Comparison of ENCODE assay signal across 12 cellular contexts in genomic region chr1:181139631-181140051, GRCh38. TPM values are rescaled to one million over a fixed set of nuclear protein-coding genes. Genes with fewer than 3 reads are reported as not detected.
DNase-seq lines count a peak whose midpoint lies in the region; ATAC-seq, FAIRE-seq and TF ChIP-seq lines count a peak whose summit lies in the region.
"Had no signal": no experiment of that assay in that cellular context is flagged by ENCODE, and none has a peak within 500 bp of the region (broad histone marks: within the 10 kb centered on the region; RNA-seq: fewer than 3 reads in every experiment).

No MANE protein-coding gene starts in this region.

- no peaks in the 10 kb centered on the region for H3K27me3 ChIP-seq in keratinocyte (ENCODE audit: control insufficient read depth, extremely low read depth, insufficient read depth, low read length)

- H2AFZ ChIP-seq in keratinocyte (ENCODE audit: control insufficient read depth, low read length): no peak overlapping the region

- no peaks in the 10 kb centered on the region for H4K20me1 ChIP-seq in keratinocyte (ENCODE audit: control insufficient read depth, extremely low read depth, insufficient read depth, low read length)

- no peaks in the 10 kb centered on the region for H3K36me3 ChIP-seq in keratinocyte (ENCODE audit: control insufficient read depth in 2 of 2, extremely low read depth in 1 of 2, insufficient read depth in 2 of 2, low read length in 2 of 2)

- DNase-seq in COLO829 (ENCODE audit: low spot score): peak; percentile 51
- DNase-seq in HCEC 1CT: peak; percentile 81
- DNase-seq in amniotic epithelial cell (ENCODE audit: low read depth): peak; percentile 46
- no peak for DNase-seq in keratinocyte (ENCODE audit: low read depth, low spot score)
- no peak for DNase-seq in NOMO-1 treated with DMSO at 0.1 percent for 48 hours (lab: John Stamatoyannopoulos, UW; ENCODE audit: unreplicated experiment)
- no peak for DNase-seq in NCI-H1436 (lab: John Stamatoyannopoulos, UW)
- DNase-seq: activated CD4-positive, CD25-positive, alpha-beta regulatory T cell; activated gamma-delta T cell treated with Interleukin-2 at 50 U/mL for 16 hours; KBM-7; NCI-H226 had no signal

- no peak overlapping the region for H3K4me3 ChIP-seq in keratinocyte (ENCODE audit: control insufficient read depth in 2 of 3, extremely low read depth in 1 of 3, insufficient read depth in 2 of 3, low read depth in 1 of 3, low read length in 3 of 3)
- H3K4me3 ChIP-seq: skin epidermis had no signal

- ATAC-seq in HG03139 (IDR thresholded peaks at IDR 0.05; ENCODE audit: unreplicated experiment): no peak

- no peaks in the 10 kb centered on the region for H3K9me1 ChIP-seq in keratinocyte (ENCODE audit: control insufficient read depth, extremely low read depth, insufficient read depth, low read length)

- no peaks in the 10 kb centered on the region for H3K79me2 ChIP-seq in keratinocyte (ENCODE audit: control insufficient read depth, insufficient read depth, low read length)

- peak overlapping the region; percentile 30 for H3K4me2 ChIP-seq in keratinocyte (ENCODE audit: control insufficient read depth, extremely low read depth, insufficient read depth, low read depth, low read length)

- dilution Hi-C loops in keratinocyte (cut with MboI; ENCODE audit: extremely low pct_ligation_motif_present, low sequenced_read_pairs): no loop called here

- H3K9me3 ChIP-seq in keratinocyte (ENCODE audit: control insufficient read depth, low read depth, low read length): no peaks in the 10 kb centered on the region

- no peak for FAIRE-seq in keratinocyte (lab: Jason Lieb, UNC)

- H3K9ac ChIP-seq in keratinocyte (ENCODE audit: control insufficient read depth, extremely low read depth, insufficient read depth, low read length): no peak overlapping the region

- H3K4me1 ChIP-seq in keratinocyte (ENCODE audit: control insufficient read depth, extremely low read depth, insufficient read depth, low read length): peaks cover 63% of the 10 kb centered on the region

- H3K27ac ChIP-seq in keratinocyte (ENCODE audit: control insufficient read depth, insufficient read depth, low read length): peak overlapping the region; percentile 58

- TF ChIP-seq CTCF in keratinocyte (optimal IDR thresholded peaks at IDR 0.05 in 1 of 3, IDR thresholded peaks at IDR 0.05 in 1 of 3, conservative IDR thresholded peaks at IDR 0.05 in 1 of 3; ENCODE audit: extremely low read depth in 1 of 3, insufficient read depth in 2 of 3, low read length in 3 of 3): no peak

RNA-seq across cellular contexts. Expression of gene IER5, which starts 51.1 kb away (rescaled TPM):
- polyA plus RNA-seq in keratinocyte: 18.1 to 22.5 TPM (median 20.0 TPM) in 3 replicates
- 27.9 TPM for polyA plus RNA-seq in keratinocyte (2011; ENCODE audit: low read depth)
- 8.6 and 9.8 TPM in 2 replicates for polyA plus RNA-seq in keratinocyte (2011; cell fraction: cytosol; rRNA removed)
- 32.8 and 33.5 TPM in 2 replicates for polyA plus RNA-seq in keratinocyte (2011; cell fraction: nucleus; rRNA removed)
- polyA plus RNA-seq in keratinocyte (2012; ENCODE audit: low replicate concordance): 23.4 and 50.4 TPM in 2 replicates
- 11.6 to 12.8 TPM (median 12.6 TPM) in 3 replicates for polyA minus RNA-seq in keratinocyte
- 27.2 TPM for polyA minus RNA-seq in keratinocyte (2011; cell fraction: cytosol; rRNA and poly(A)+ RNA removed)
- 23.8 and 28.0 TPM in 2 replicates for polyA minus RNA-seq in keratinocyte (2011; cell fraction: nucleus; rRNA and poly(A)+ RNA removed)

Comparison
In these comparisons a context has a peak if more than half of its experiments do, and no peak if none do; other contexts are left out.
1. DNase-seq: peak in COLO829 (single experiment), HCEC 1CT (single experiment) and amniotic epithelial cell (single experiment); none in keratinocyte (single experiment), NOMO-1 treated with DMSO at 0.1 percent for 48 hours (single experiment) and NCI-H1436 (single experiment).